Comparison of ENCODE assay signal across 8 cellular contexts in the genomic region with DNA sequence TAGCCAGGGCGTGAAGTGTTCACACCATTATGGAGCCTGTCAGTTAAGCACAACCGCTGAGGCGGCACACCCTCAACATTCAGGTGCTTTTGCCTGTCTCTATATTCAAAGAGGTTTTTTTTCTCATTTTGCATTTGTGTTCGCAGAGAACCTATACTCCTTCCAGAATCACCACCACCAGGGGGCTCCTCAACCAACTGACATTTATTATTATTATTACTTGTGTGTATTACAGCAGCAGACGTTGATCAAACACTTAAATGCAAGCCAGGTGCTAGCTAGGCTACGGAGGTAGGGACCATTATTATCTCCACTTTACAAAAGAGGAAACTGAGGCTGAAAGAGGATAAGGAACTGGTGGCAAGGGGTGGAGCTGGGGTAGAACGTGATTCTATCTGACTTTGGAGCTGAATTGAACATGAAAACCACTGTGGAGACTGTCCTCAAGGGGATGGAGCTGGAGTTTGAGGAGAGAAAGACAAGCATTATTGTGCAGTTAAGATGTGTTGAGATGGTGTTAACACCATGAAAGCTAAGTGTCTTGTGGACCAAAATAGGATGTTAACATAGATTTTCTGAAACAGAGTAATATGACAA.
A peak's percentile ranks its signal among the peaks of the same experiment; 100 is the strongest.
DNase-seq lines count a peak whose midpoint lies in the region; ATAC-seq and TF ChIP-seq lines count a peak whose summit lies in the region.

No MANE protein-coding gene starts in this region.

- intact Hi-C loops in left ventricle myocardium inferior (cut with micrococcal nuclease) = no loop called here

- H3K27ac Mint-ChIP-seq in T-helper 17 cell (peak overlapping the region; percentile 42), type B pancreatic cell (no peak overlapping the region)

- no peak overlapping the region for H3K27ac ChIP-seq in left ventricle myocardium inferior (replicated peaks)

- no peaks in the 10 kb centered on the region for H3K9me3 Mint-ChIP-seq in type B pancreatic cell

- DNase-seq in AG08396 (ENCODE audit: low spot score) (peak; percentile 30), T-helper 17 cell (no peak), left ventricle myocardium inferior (no peak), type B pancreatic cell (ENCODE audit: extremely low spot score, unreplicated experiment) (no peak), NCI-H510A (lab: John Stamatoyannopoulos, UW) (no peak)

- ATAC-seq in T-helper 17 cell = no peak
- no peak for ATAC-seq in HG02678 (IDR thresholded peaks at IDR 0.05; ENCODE audit: unreplicated experiment)
- ATAC-seq in GM19452 (IDR thresholded peaks at IDR 0.05; ENCODE audit: unreplicated experiment) = no peak

- no peaks in the 10 kb centered on the region for H3K36me3 Mint-ChIP-seq in T-helper 17 cell (ENCODE audit: low read depth)
- H3K36me3 Mint-ChIP-seq in type B pancreatic cell = no peaks in the 10 kb centered on the region

- no peaks in the 10 kb centered on the region for H3K36me3 ChIP-seq in left ventricle myocardium inferior

- no peak overlapping the region for H3K4me3 ChIP-seq in GM12875 (ENCODE audit: low read depth, low read length)
- no peak overlapping the region for H3K4me3 ChIP-seq in left ventricle myocardium inferior

- H3K27me3 ChIP-seq in left ventricle myocardium inferior (ENCODE audit: low read depth) = no peaks in the 10 kb centered on the region

- H3K4me1 Mint-ChIP-seq in T-helper 17 cell (peaks cover 4% of the 10 kb centered on the region), type B pancreatic cell (ENCODE audit: unreplicated experiment) (no peaks in the 10 kb centered on the region)

- TF ChIP-seq CTCF in GM12875 (IDR thresholded peaks at IDR 0.05; ENCODE audit: borderline replicate concordance, insufficient read depth, low read depth, low read length) (0 out of 2 replicates have a peak, but pooled peaks have one; percentile 9), left ventricle myocardium inferior (IDR thresholded peaks at IDR 0.05; ENCODE audit: borderline replicate concordance) (peak; percentile 61), type B pancreatic cell (conservative IDR thresholded peaks at IDR 0.05) (peak; percentile 69)

- H3K4me3 Mint-ChIP-seq in T-helper 17 cell = no peak overlapping the region
- no peak overlapping the region for H3K4me3 Mint-ChIP-seq in type B pancreatic cell

- H3K9me3 ChIP-seq in T-helper 17 cell (ENCODE audit: control insufficient read depth, low read length, poor library complexity, severe bottlenecking) (no peaks in the 10 kb centered on the region), left ventricle myocardium inferior (replicated peaks) (no peaks in the 10 kb centered on the region)

- H3K27me3 Mint-ChIP-seq in T-helper 17 cell = peaks cover 4% of the 10 kb centered on the region
- H3K27me3 Mint-ChIP-seq in type B pancreatic cell = peaks cover 5% of the 10 kb centered on the region

- no peaks in the 10 kb centered on the region for H3K4me1 ChIP-seq in left ventricle myocardium inferior

Comparison
In these comparisons a context has a peak if more than half of its experiments do, and no peak if none do; other contexts are left out.
1. CTCF ChIP-seq: peak in every context shown above with its lines; median percentile 69 in type B pancreatic cell; 61 in left ventricle myocardium inferior; 9 in GM12875.